8 cellular contexts compared by ENCODE assay signal in genomic region chr22:27802389-27803079, GRCh38. TPM values are rescaled to one million over a fixed set of nuclear protein-coding genes. Genes with fewer than 3 reads are reported as not detected.
DNase-seq lines count a peak whose midpoint lies in the region; ATAC-seq, FAIRE-seq and TF ChIP-seq lines count a peak whose summit lies in the region.

No MANE protein-coding gene starts in this region.

- TF ChIP-seq CTCF in A673 (conservative IDR thresholded peaks at IDR 0.05; ENCODE audit: low read depth, low read length) (no peak), IMR-90 (conservative IDR thresholded peaks at IDR 0.05; ENCODE audit: low read depth, low read length) (no peak), H1 (IDR thresholded peaks at IDR 0.05; ENCODE audit: control extremely low read depth in 1 of 3, insufficient read depth in 1 of 3, low read depth in 1 of 3, low read length in 3 of 3) (no peak)

- in situ Hi-C loops in IMR-90 (cut with MboI; ENCODE audit: low sequenced_read_pairs), result loop anchor here (10.0 kb wide), 1 partner anchor 398 kb away; no protein-coding TSS in a partner anchor

- H4K91ac ChIP-seq in IMR-90 (ENCODE audit: insufficient read depth, low read depth, low read length), result peak overlapping the region; percentile 66; the same call in 1 of the 2 replicates
- peak overlapping the region; percentile 44 for H4K91ac ChIP-seq in H1 (replicated peaks; ENCODE audit: insufficient read length, low read length)

- peak overlapping the region in 2 of 9 donors; percentile 6 to 76 for H3K27ac Mint-ChIP-seq in naive thymus-derived CD4-positive, alpha-beta T cell

- H3K9me3 ChIP-seq in A673 (ENCODE audit: low read depth, low read length, poor library complexity, severe bottlenecking) (no peaks in the 10 kb centered on the region), IMR-90 (ENCODE audit: control insufficient read depth, insufficient read depth, low read length) (no peaks in the 10 kb centered on the region), H1 (ENCODE audit: insufficient read depth in 2 of 2, low read depth in 1 of 2, low read length in 1 of 2) (no peaks in the 10 kb centered on the region)
- no peaks in the 10 kb centered on the region for H3K9me3 ChIP-seq in naive thymus-derived CD4-positive, alpha-beta T cell (ENCODE audit: control insufficient read depth in 2 of 3, low read length in 3 of 3)

- peak overlapping the region; percentile 42; the same call in 1 of the 2 replicates for H3K56ac ChIP-seq in IMR-90 (ENCODE audit: extremely low read depth, insufficient read depth, low read length)
- H3K56ac ChIP-seq in H1 (replicated peaks; ENCODE audit: insufficient read length, low read depth, low read length), result no peak overlapping the region

- TF ChIP-seq RAD21 in IMR-90 (IDR thresholded peaks at IDR 0.05; ENCODE audit: low read length), result no peak
- TF ChIP-seq RAD21 in H1 (IDR thresholded peaks at IDR 0.05 in 1 of 2, conservative IDR thresholded peaks at IDR 0.05 in 1 of 2; ENCODE audit: low read depth in 2 of 2, low read length in 2 of 2), result no peak

- H2BK20ac ChIP-seq in IMR-90 (ENCODE audit: low read depth, low read length), result peak overlapping the region; percentile 68; the same call in 1 of the 2 replicates
- peak overlapping the region; percentile 48; the same call in 1 of the 2 replicates for H2BK20ac ChIP-seq in H1 (ENCODE audit: low read length)

- no peak for TF ChIP-seq EP300 in H1 (IDR thresholded peaks at IDR 0.05; ENCODE audit: borderline replicate concordance in 1 of 2, low read depth in 2 of 2, low read length in 2 of 2)

- FAIRE-seq in H1 (lab: Jason Lieb, UNC), result no peak

- H3K9ac ChIP-seq in IMR-90 (ENCODE audit: low read depth, low read length) (peak overlapping the region; percentile 64), H1 (replicated peaks in 1 of 4; ENCODE audit: extremely low read depth in 1 of 4, low read depth in 3 of 4, low read length in 3 of 4) (peak overlapping the region in 2 of 4 experiments; percentile 5 to 17; a peak in 1 of 7 replicates)

- ATAC-seq in IMR-90 (ENCODE audit: low read depth) (no peak), GM21381 (IDR thresholded peaks at IDR 0.05; ENCODE audit: unreplicated experiment) (no peak), GM19351 (IDR thresholded peaks at IDR 0.05; ENCODE audit: unreplicated experiment) (no peak)
- peak; percentile 21 for ATAC-seq in naive thymus-derived CD4-positive, alpha-beta T cell

- H4K5ac ChIP-seq in IMR-90 (ENCODE audit: low read depth, low read length) (peak overlapping the region; percentile 46; the same call in 1 of the 2 replicates), H1 (ENCODE audit: insufficient read length, low read depth, low read length) (no peak overlapping the region)

- H2BK12ac ChIP-seq in H1 (ENCODE audit: low read depth, low read length), result peak overlapping the region; percentile 90; the same call in 1 of the 2 replicates

- H2BK5ac ChIP-seq in IMR-90 (ENCODE audit: low read depth, low read length, poor library complexity, severe bottlenecking) (no peak overlapping the region), H1 (ENCODE audit: low read depth, low read length) (peak overlapping the region; percentile 90; the same call in 1 of the 2 replicates)

- H3K9me3 Mint-ChIP-seq in naive thymus-derived CD4-positive, alpha-beta T cell, result no peaks in the 10 kb centered on the region

- H3K27me3 ChIP-seq in A673 (replicated peaks; ENCODE audit: insufficient read depth, low read depth, low read length, poor library complexity) (no peaks in the 10 kb centered on the region), IMR-90 (ENCODE audit: control insufficient read depth, insufficient read depth, low read length) (no peaks in the 10 kb centered on the region; the same call in 1 of the 2 replicates), H1 (replicated peaks in 1 of 4; ENCODE audit: control insufficient read depth in 3 of 4, extremely low read depth in 1 of 4, insufficient read depth in 3 of 4, low read length in 3 of 4) (peaks cover 45 to 60% (median 57%) of the 10 kb centered on the region in 4 experiments)
- no peaks in the 10 kb centered on the region for H3K27me3 ChIP-seq in naive thymus-derived CD4-positive, alpha-beta T cell (ENCODE audit: control insufficient read depth in 2 of 2, insufficient read depth in 2 of 2, low read length in 2 of 2)

- CTCF ChIA-PET in A673 (lab: Charles Lee), result no interaction called here
- CTCF ChIA-PET in IMR-90 (lab: Yijun Ruan, JAX), result no interaction called here
- CTCF ChIA-PET in H1 (lab: Charles Lee; ENCODE audit: partially characterized antibody), result no interaction called here
- CTCF ChIA-PET in naive thymus-derived CD4-positive, alpha-beta T cell (lab: Charles Lee), result no interaction called here

- no peaks in the 10 kb centered on the region for H3K79me2 ChIP-seq in H1 (ENCODE audit: control insufficient read depth in 1 of 2, insufficient read depth in 2 of 2, low read length in 2 of 2)

- H3K18ac ChIP-seq in IMR-90 (ENCODE audit: low read depth, low read length) (peak overlapping the region; percentile 76), H1 (ENCODE audit: extremely low read depth, low read length) (peak overlapping the region; percentile 95)

- POLR2A ChIA-PET in A673 (lab: Charles Lee; ENCODE audit: low non-redundant PET), result no interaction called here
- POLR2A ChIA-PET in IMR-90 (lab: Charles Lee; ENCODE audit: unreplicated experiment), result no interaction called here
- POLR2A ChIA-PET in H1 (lab: Charles Lee; ENCODE audit: partially characterized antibody), result no interaction called here
- POLR2A ChIA-PET in naive thymus-derived CD4-positive, alpha-beta T cell (lab: Charles Lee), result no interaction called here

- H3K4ac ChIP-seq in IMR-90 (ENCODE audit: low read depth, low read length) (peak overlapping the region; percentile 86; the same call in 1 of the 2 replicates), H1 (replicated peaks; ENCODE audit: insufficient read length, low read depth, low read length) (peak overlapping the region; percentile 17)

- H3K79me1 ChIP-seq in IMR-90 (ENCODE audit: low read depth in 1 of 2, low read length in 2 of 2) (no peaks in the 10 kb centered on the region; a peak in 2 of 4 replicates), H1 (ENCODE audit: low read depth, low read length) (no peaks in the 10 kb centered on the region)

- peaks cover 11 to 35% (median 21%) of the 10 kb centered on the region in 5 donors for H3K27me3 Mint-ChIP-seq in naive thymus-derived CD4-positive, alpha-beta T cell

- TF ChIP-seq POLR2A in IMR-90 (IDR thresholded peaks at IDR 0.05; ENCODE audit: low read depth, low read length) (no peak), H1 (IDR thresholded peaks at IDR 0.05; ENCODE audit: control extremely low read depth in 1 of 2, low read depth in 2 of 2, low read length in 2 of 2) (no peak)

- peak overlapping the region; percentile 74 for H2AK9ac ChIP-seq in IMR-90 (replicated peaks; ENCODE audit: low read depth, low read length, poor library complexity)

- H3K9me1 ChIP-seq in IMR-90 (ENCODE audit: insufficient read depth, low read length), result no peaks in the 10 kb centered on the region

- peaks cover 16% of the 10 kb centered on the region for H3K4me1 ChIP-seq in A673 (ENCODE audit: insufficient read depth, low read length, poor library complexity, severe bottlenecking)
- peaks cover 11% of the 10 kb centered on the region for H3K4me1 ChIP-seq in IMR-90 (ENCODE audit: control insufficient read depth, insufficient read depth, low read length)
- H3K4me1 ChIP-seq in H1 (replicated peaks in 1 of 4; ENCODE audit: control insufficient read depth in 3 of 4, insufficient read depth in 4 of 4, low read length in 3 of 4), result peaks cover 0 to 35% (median 28%) of the 10 kb centered on the region in 4 experiments; a peak in 6 of 7 replicates
- H3K4me1 ChIP-seq in naive thymus-derived CD4-positive, alpha-beta T cell (ENCODE audit: control insufficient read depth in 2 of 2, insufficient read depth in 2 of 2, low read length in 2 of 2), result peaks cover 8 to 18% of the 10 kb centered on the region in 2 donors

- DNase-seq in A673 (ENCODE audit: low spot score) (no peak), IMR-90 (no peak), H1 (ENCODE audit: low read depth in 1 of 2, low spot score in 2 of 2) (no peak), NCI-H2081 treated with DMSO at 0.1 percent for 48 hours (lab: John Stamatoyannopoulos, UW) (no peak), NCI-H1417 (lab: John Stamatoyannopoulos, UW) (no peak)
- DNase-seq in naive thymus-derived CD4-positive, alpha-beta T cell, result no peak

- H2AFZ ChIP-seq in IMR-90 (replicated peaks; ENCODE audit: low read length, poor library complexity) (peak overlapping the region; percentile 97), H1 (ENCODE audit: low read length) (0 out of 2 replicates have a peak overlapping the region, but pooled peaks have one; percentile 51)

- peaks cover 4% of the 10 kb centered on the region for H3K36me3 ChIP-seq in A673 (ENCODE audit: insufficient read depth, low read length, poor library complexity, severe bottlenecking)
- H3K36me3 ChIP-seq in IMR-90 (ENCODE audit: control insufficient read depth, insufficient read depth, low read length), result peaks cover 9% of the 10 kb centered on the region; the same call in 1 of the 2 replicates
- peaks cover 0 to 21% (median 0%) of the 10 kb centered on the region in 4 experiments; a peak in 1 of 8 replicates for H3K36me3 ChIP-seq in H1 (ENCODE audit: control insufficient read depth in 2 of 4, insufficient read depth in 4 of 4, low read length in 3 of 4)
- H3K36me3 ChIP-seq in naive thymus-derived CD4-positive, alpha-beta T cell (ENCODE audit: control insufficient read depth in 2 of 3, insufficient read depth in 3 of 3, low read length in 3 of 3), result peaks cover 0 to 8% (median 0%) of the 10 kb centered on the region in 3 experiments

- no peaks in the 10 kb centered on the region; the same call in 1 of the 2 replicates for H4K20me1 ChIP-seq in IMR-90 (ENCODE audit: insufficient read depth, low read length)
- peaks cover 0 to 2% of the 10 kb centered on the region in 2 experiments for H4K20me1 ChIP-seq in H1 (replicated peaks in 1 of 2; ENCODE audit: control insufficient read depth in 1 of 2, insufficient read depth in 2 of 2, low read length in 2 of 2)

- TSS peak; percentile 83 for BruUV-seq in A673 (replicated peaks; lab: Mats Ljungman, UMichigan)
- no TSS peak for BruUV-seq in IMR-90 (replicated peaks; lab: Mats Ljungman, UMichigan)

- H2AK5ac ChIP-seq in IMR-90 (ENCODE audit: low read depth, low read length) (0 out of 2 replicates have a peak overlapping the region, but pooled peaks have one; percentile 53), H1 (ENCODE audit: low read depth, low read length) (no peak overlapping the region)

- H3K4me2 ChIP-seq in IMR-90 (ENCODE audit: low read depth, low read length) (peak overlapping the region; percentile 94), H1 (ENCODE audit: insufficient read depth in 1 of 2, low read depth in 2 of 2, low read length in 2 of 2) (peak overlapping the region; percentile 83 to 95)

- H3K14ac ChIP-seq in IMR-90 (replicated peaks; ENCODE audit: low read depth, low read length), result peak overlapping the region; percentile 81
- H3K14ac ChIP-seq in H1 (ENCODE audit: insufficient read length), result no peak overlapping the region

- WGBS in IMR-90 (ENCODE audit: extremely low coverage in 2 of 2, insufficient read length in 1 of 2), 2 experiments, result 25% methylated on average over 4 of the region's 33 CpGs; no CpG with 5 or more reads in 1 of the 2 experiments
- 5% methylated on average over 33 of the region's 33 CpGs; no CpG with 5 or more reads in 1 of the 2 experiments for WGBS in H1 (ENCODE audit: extremely low coverage in 1 of 2, insufficient coverage in 1 of 2, insufficient read length in 1 of 2, insufficient replicate concordance in 2 of 2, low coverage in 1 of 2, low lambda C conversion rate in 2 of 2, missing lambda C conversion rate in 1 of 2), 2 experiments

- intact Hi-C loops in A673 (cut with micrococcal nuclease; ENCODE audit: unreplicated experiment), result loop anchor here (5.0 to 10.0 kb wide), 4 partner anchors 248 to 1128 kb away; no protein-coding TSS in a partner anchor
- intact Hi-C loops in IMR-90 (cut with micrococcal nuclease), result loop anchor here (5.0 to 10.0 kb wide), 6 partner anchors 65 to 910 kb away; no protein-coding TSS in a partner anchor
- intact Hi-C loops in naive thymus-derived CD4-positive, alpha-beta T cell (cut with micrococcal nuclease), result loop anchor here (2.0 to 10.0 kb wide), 6 partner anchors 116 to 1320 kb away; partner anchors contain the start of genes HPS4 (in 1 of the 2), PITPNB (in 1 of the 2) and SRRD (in 1 of the 2)

- dilution Hi-C loops in IMR-90 (cut with HindIII; ENCODE audit: low sequenced_read_pairs, unreplicated experiment), result no loop called here

- H3K23ac ChIP-seq in IMR-90 (ENCODE audit: low read depth, low read length) (peak overlapping the region; percentile 45; the same call in 1 of the 2 replicates), H1 (ENCODE audit: insufficient read length) (no peak overlapping the region)

- peak overlapping the region; percentile 77 to 95 (median 88) for H3K4me3 Mint-ChIP-seq in naive thymus-derived CD4-positive, alpha-beta T cell

- H2BK120ac ChIP-seq in IMR-90 (ENCODE audit: low read depth, low read length) (peak overlapping the region; percentile 94), H1 (replicated peaks; ENCODE audit: low read depth, low read length) (peak overlapping the region; percentile 10)

- H2BK15ac ChIP-seq in IMR-90 (ENCODE audit: low read depth, low read length) (peak overlapping the region; percentile 36; the same call in 1 of the 3 replicates), H1 (ENCODE audit: low read length) (peak overlapping the region; percentile 97; the same call in 1 of the 2 replicates)

- peaks cover 19% of the 10 kb centered on the region for H3K23me2 ChIP-seq in H1 (ENCODE audit: low read depth, low read length)

- no peaks in the 10 kb centered on the region for H3K36me3 Mint-ChIP-seq in naive thymus-derived CD4-positive, alpha-beta T cell

- peaks cover 13 to 31% (median 15%) of the 10 kb centered on the region in 7 donors for H3K4me1 Mint-ChIP-seq in naive thymus-derived CD4-positive, alpha-beta T cell

- H3K27ac ChIP-seq in A673 (ENCODE audit: low read depth, low read length, poor library complexity, severe bottlenecking) (peak overlapping the region; percentile 95), IMR-90 (ENCODE audit: insufficient read depth, low read length) (peak overlapping the region; percentile 76), H1 (ENCODE audit: low read depth, low read length) (no peak overlapping the region)
- H3K27ac ChIP-seq in naive thymus-derived CD4-positive, alpha-beta T cell (ENCODE audit: low read depth, low read length), result no peak overlapping the region

- H4K8ac ChIP-seq in IMR-90 (ENCODE audit: low read depth in 2 of 2, low read length in 2 of 2) (peak overlapping the region; percentile 43 to 88), H1 (ENCODE audit: extremely low read depth, insufficient read depth, low read length) (peak overlapping the region; percentile 86)

- peak overlapping the region; percentile 94 for H3K4me3 ChIP-seq in A673 (ENCODE audit: low read depth, low read length, poor library complexity, severe bottlenecking)
- peak overlapping the region; percentile 98 for H3K4me3 ChIP-seq in IMR-90 (ENCODE audit: insufficient read depth, low read depth, low read length)
- peak overlapping the region; percentile 38 to 69 (median 48) for H3K4me3 ChIP-seq in H1 (ENCODE audit: extremely low read depth in 1 of 4, insufficient read depth in 2 of 4, low read depth in 3 of 4, low read length in 4 of 4)
- H3K4me3 ChIP-seq in naive thymus-derived CD4-positive, alpha-beta T cell (ENCODE audit: low read length), result peak overlapping the region; percentile 70

RNA-seq across cellular contexts. Expression of gene MN1, which starts 1.0 kb away (rescaled TPM):
- total RNA-seq in A673 (2021), result 8.4 and 10.3 TPM in 2 replicates
- 0.28 and 0.36 TPM in 2 replicates for total RNA-seq in IMR-90 (2012; rRNA removed)
- polyA plus RNA-seq in IMR-90 (2012; rRNA removed), result 1.3 and 1.9 TPM in 2 replicates
- 0.51 and 3.8 TPM in 2 replicates for polyA plus RNA-seq in IMR-90 (2012; cell fraction: cytosol; rRNA removed)
- polyA plus RNA-seq in IMR-90 (2012; cell fraction: nucleus; rRNA removed; ENCODE audit: low replicate concordance), result 1.5 and 2.2 TPM in 2 replicates
- total RNA-seq in H1 (2021; fragmentation: NEBNext Ultra II Directional; extraction: Animal tissue kit (Norgen Biotek cat#: 25700)), result 4.9 and 5.2 TPM in 2 replicates
- 3.1 and 5.0 TPM in 2 replicates for polyA plus RNA-seq in H1 (2011; rRNA removed)
- polyA plus RNA-seq in H1 (2011; cell fraction: cytosol; rRNA removed), result 2.5 TPM
- 5.9 TPM for polyA plus RNA-seq in H1 (2011; cell fraction: nucleus; rRNA removed)
- 2.5 to 3.7 TPM (median 3.4 TPM) in 4 replicates for polyA plus RNA-seq in H1 (2012, experiment 1 of 2)
- 1.8 TPM for polyA plus RNA-seq in H1 (2012, experiment 2 of 2)
- 2.8 TPM for polyA plus RNA-seq in H1 (2013, experiment 1 of 2)
- 3.1 TPM for polyA plus RNA-seq in H1 (2013, experiment 2 of 2)
- 2.0 and 3.1 TPM in 2 replicates for polyA minus RNA-seq in H1 (2011; rRNA and poly(A)+ RNA removed)
- polyA minus RNA-seq in H1 (2011; cell fraction: cytosol; rRNA and poly(A)+ RNA removed), result 5.6 TPM
- polyA minus RNA-seq in H1 (2011; cell fraction: nucleus; rRNA and poly(A)+ RNA removed), result 3.3 TPM
- total RNA-seq in naive thymus-derived CD4-positive, alpha-beta T cell, result 1 to 10 TPM in 2 of 5 experiments, under 1 TPM in 3; 0.16 to 3.8 (median 0.38) TPM
- not detected for polyA plus RNA-seq in naive thymus-derived CD4-positive, alpha-beta T cell

Comparison
In these comparisons a context has a peak if more than half of its experiments do, and no peak if none do; other contexts are left out.
1. H3K27ac ChIP-seq: peak in A673 (single experiment) and IMR-90 (single experiment); none in H1 (single experiment) and naive thymus-derived CD4-positive, alpha-beta T cell (single experiment).
2. Peak in every context shown above with its lines, with median percentiles within 50 percentile points of each other: H3K4me3 ChIP-seq.